Comparison of ENCODE assay signal across 1 cellular context in the genomic region with DNA sequence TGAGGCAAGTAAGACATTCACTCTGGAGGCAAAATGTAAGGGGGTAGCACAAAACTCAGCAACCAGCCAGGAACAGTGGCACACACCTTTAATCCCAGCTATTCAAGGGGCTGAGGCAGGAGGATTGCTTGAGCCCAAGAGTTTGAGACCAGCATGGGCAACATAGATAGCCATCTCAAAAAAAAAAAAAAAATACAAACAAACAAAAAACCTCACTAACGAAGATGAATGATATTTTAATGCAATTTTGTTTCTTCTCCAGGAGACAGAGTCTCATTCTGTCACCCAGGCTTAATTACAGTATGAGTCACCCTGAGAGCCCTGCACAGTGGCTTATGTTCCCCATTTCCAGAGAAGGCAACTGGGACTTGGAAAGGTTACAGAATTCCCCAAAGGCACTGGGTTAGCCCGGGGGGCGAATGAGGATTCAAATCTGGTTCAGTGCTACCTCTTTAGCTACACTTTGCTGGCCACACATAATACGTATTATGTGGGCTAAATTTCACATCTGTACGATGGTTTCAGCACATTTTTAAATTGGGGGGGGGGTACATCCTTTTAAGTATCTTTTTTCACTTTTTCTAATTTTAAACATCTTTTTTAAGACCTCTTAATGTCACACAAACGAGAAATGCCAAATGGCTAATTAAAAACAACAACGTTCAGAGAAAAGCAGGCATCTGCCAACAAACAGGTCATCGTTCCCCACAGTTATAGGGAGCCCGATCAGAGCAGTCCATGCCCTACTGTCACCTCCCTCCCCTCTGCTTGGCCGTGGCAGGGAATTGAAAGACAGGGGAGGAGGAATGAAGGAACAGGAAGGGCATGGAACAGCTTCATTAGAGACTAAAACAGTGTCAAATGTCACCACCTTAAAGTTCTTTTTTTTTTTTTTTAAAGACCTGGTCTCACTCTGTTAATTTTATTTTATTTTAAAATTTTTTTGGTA.
TF ChIP-seq lines count a peak whose summit lies in the region.

No MANE protein-coding gene starts in this region.

TF ChIP-seq in IMR-90, 13 proteins besides CTCF, POLR2A, EP300 and RAD21 (continued from another document):
- no peak for TF ChIP-seq MAFK (IDR thresholded peaks at IDR 0.05; ENCODE audit: low read depth, low read length)
- no peak for TF ChIP-seq FOS (IDR thresholded peaks at IDR 0.05; ENCODE audit: low read depth, low read length)
- TF ChIP-seq MXI1 (IDR thresholded peaks at IDR 0.05; ENCODE audit: borderline replicate concordance, low read depth, low read length): no peak
- TF ChIP-seq RFX5 (IDR thresholded peaks at IDR 0.05; ENCODE audit: low read depth, low read length): no peak
- TF ChIP-seq, protein P1, sequence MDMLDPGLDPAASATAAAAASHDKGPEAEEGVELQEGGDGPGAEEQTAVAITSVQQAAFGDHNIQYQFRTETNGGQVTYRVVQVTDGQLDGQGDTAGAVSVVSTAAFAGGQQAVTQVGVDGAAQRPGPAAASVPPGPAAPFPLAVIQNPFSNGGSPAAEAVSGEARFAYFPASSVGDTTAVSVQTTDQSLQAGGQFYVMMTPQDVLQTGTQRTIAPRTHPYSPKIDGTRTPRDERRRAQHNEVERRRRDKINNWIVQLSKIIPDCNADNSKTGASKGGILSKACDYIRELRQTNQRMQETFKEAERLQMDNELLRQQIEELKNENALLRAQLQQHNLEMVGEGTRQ (IDR thresholded peaks at IDR 0.05; ENCODE audit: low read depth, low read length): no peak
- no peak for TF ChIP-seq MAZ (IDR thresholded peaks at IDR 0.05; ENCODE audit: borderline replicate concordance, low read depth, low read length)
- TF ChIP-seq CEBPB (IDR thresholded peaks at IDR 0.05; ENCODE audit: low read depth, low read length): no peak
- no peak for TF ChIP-seq BHLHE40 (IDR thresholded peaks at IDR 0.05; ENCODE audit: low read depth, low read length)
- TF ChIP-seq, protein P2, sequence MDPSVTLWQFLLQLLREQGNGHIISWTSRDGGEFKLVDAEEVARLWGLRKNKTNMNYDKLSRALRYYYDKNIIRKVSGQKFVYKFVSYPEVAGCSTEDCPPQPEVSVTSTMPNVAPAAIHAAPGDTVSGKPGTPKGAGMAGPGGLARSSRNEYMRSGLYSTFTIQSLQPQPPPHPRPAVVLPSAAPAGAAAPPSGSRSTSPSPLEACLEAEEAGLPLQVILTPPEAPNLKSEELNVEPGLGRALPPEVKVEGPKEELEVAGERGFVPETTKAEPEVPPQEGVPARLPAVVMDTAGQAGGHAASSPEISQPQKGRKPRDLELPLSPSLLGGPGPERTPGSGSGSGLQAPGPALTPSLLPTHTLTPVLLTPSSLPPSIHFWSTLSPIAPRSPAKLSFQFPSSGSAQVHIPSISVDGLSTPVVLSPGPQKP (IDR thresholded peaks at IDR 0.05; ENCODE audit: borderline replicate concordance, low read depth, low read length): no peak
- TF ChIP-seq RCOR1 (IDR thresholded peaks at IDR 0.05; ENCODE audit: insufficient replicate concordance, low read length): no peak
- TF ChIP-seq SMC3 (IDR thresholded peaks at IDR 0.05; ENCODE audit: low read depth, low read length): no peak
- TF ChIP-seq CHD1 (IDR thresholded peaks at IDR 0.05; ENCODE audit: low read depth, low read length): no peak
